Comparison of ENCODE assay signal across 13 cellular contexts in genomic region chr9:126522957-126523356, GRCh38.
DNase-seq lines count a peak whose midpoint lies in the region; ATAC-seq and TF ChIP-seq lines count a peak whose summit lies in the region.
"Had no signal": no experiment of that assay in that cellular context is flagged by ENCODE, and none has a peak within 500 bp of the region (broad histone marks: within the 10 kb centered on the region; RNA-seq: fewer than 3 reads in every experiment).

No MANE protein-coding gene starts in this region.

- peaks cover 0 to 7% (median 0%) of the 10 kb centered on the region in 4 donors for H3K4me1 ChIP-seq in right lobe of liver

- DNase-seq in activated T-cell treated with anti-CD3 and anti-CD28 coated beads, Interleukin-2, amount 50 U/mL, for 72 hours = no peak
- no peak for DNase-seq in activated T-cell treated with anti-CD3 and anti-CD28 coated beads, Interleukin-2, amount 50 U/mL, for 4 hours
- DNase-seq in central memory CD8-positive, alpha-beta T cell (ENCODE audit: low spot score in 2 of 2) = no peak
- DNase-seq in left kidney (ENCODE audit: low read depth, low spot score) = peak; percentile 58
- DNase-seq in right lobe of liver = no peak
- DNase-seq in SW 1271 (lab: John Stamatoyannopoulos, UW) = no peak
- DNase-seq in SHP77 (lab: John Stamatoyannopoulos, UW) = no peak
- DNase-seq: ACHN, NCI-H1436 treated with DMSO at 0.1 percent for 48 hours, NCI-H226, psoas muscle had no signal

- H3K4me3 Mint-ChIP-seq in activated T-cell treated with anti-CD3 and anti-CD28 coated beads, Interleukin-2, amount 50 U/mL, for 72 hours = peak overlapping the region; percentile 48
- H3K4me3 Mint-ChIP-seq in activated T-cell treated with anti-CD3 and anti-CD28 coated beads, Interleukin-2, amount 50 U/mL, for 4 hours = no peak overlapping the region
- H3K4me3 Mint-ChIP-seq in central memory CD8-positive, alpha-beta T cell = peak overlapping the region; percentile 11
- no peak overlapping the region for H3K4me3 Mint-ChIP-seq in stimulated activated memory B cell treated with anti-CD40 and anti-IgM and Interleukin-4, amounts not matched to agents 10 μg/mL and 1 μg/mL and 100 μg/mL, for 72 hours

- no peak overlapping the region for H3K27ac ChIP-seq in right lobe of liver
- H3K27ac ChIP-seq: psoas muscle had no signal

- H3K9me3 Mint-ChIP-seq in activated T-cell treated with anti-CD3 and anti-CD28 coated beads, Interleukin-2, amount 50 U/mL, for 72 hours = no peaks in the 10 kb centered on the region
- no peaks in the 10 kb centered on the region for H3K9me3 Mint-ChIP-seq in activated T-cell treated with anti-CD3 and anti-CD28 coated beads, Interleukin-2, amount 50 U/mL, for 4 hours
- H3K9me3 Mint-ChIP-seq in central memory CD8-positive, alpha-beta T cell = no peaks in the 10 kb centered on the region
- no peaks in the 10 kb centered on the region for H3K9me3 Mint-ChIP-seq in stimulated activated memory B cell treated with anti-CD40 and anti-IgM and Interleukin-4, amounts not matched to agents 10 μg/mL and 1 μg/mL and 100 μg/mL, for 72 hours
- H3K9me3 Mint-ChIP-seq: stimulated activated naive CD8-positive, alpha-beta T cell treated with anti-CD3 and anti-CD28 coated beads, Interleukin-15, amount 100 ng/mL, for 72 hours had no signal

- WGBS in right lobe of liver (ENCODE audit: insufficient coverage, low coverage, low lambda C conversion rate, missing lambda C conversion rate) = 20% methylated on average over 1 of the region's 11 CpGs

- H3K27me3 Mint-ChIP-seq in activated T-cell treated with anti-CD3 and anti-CD28 coated beads, Interleukin-2, amount 50 U/mL, for 72 hours (ENCODE audit: low read depth) = peaks cover 80% of the 10 kb centered on the region
- peaks cover 27% of the 10 kb centered on the region for H3K27me3 Mint-ChIP-seq in activated T-cell treated with anti-CD3 and anti-CD28 coated beads, Interleukin-2, amount 50 U/mL, for 4 hours (ENCODE audit: low read depth)
- no peaks in the 10 kb centered on the region for H3K27me3 Mint-ChIP-seq in central memory CD8-positive, alpha-beta T cell
- peaks cover 15% of the 10 kb centered on the region for H3K27me3 Mint-ChIP-seq in stimulated activated memory B cell treated with anti-CD40 and anti-IgM and Interleukin-4, amounts not matched to agents 10 μg/mL and 1 μg/mL and 100 μg/mL, for 72 hours

- no peak for TF ChIP-seq CTCF in right lobe of liver (IDR thresholded peaks at IDR 0.05)

- H3K36me3 Mint-ChIP-seq in activated T-cell treated with anti-CD3 and anti-CD28 coated beads, Interleukin-2, amount 50 U/mL, for 72 hours (ENCODE audit: insufficient read depth in 2 of 2) = no peaks in the 10 kb centered on the region
- H3K36me3 Mint-ChIP-seq in activated T-cell treated with anti-CD3 and anti-CD28 coated beads, Interleukin-2, amount 50 U/mL, for 4 hours (ENCODE audit: insufficient read depth) = no peaks in the 10 kb centered on the region
- H3K36me3 Mint-ChIP-seq in central memory CD8-positive, alpha-beta T cell (ENCODE audit: insufficient read depth) = peaks cover 17% of the 10 kb centered on the region
- no peaks in the 10 kb centered on the region for H3K36me3 Mint-ChIP-seq in stimulated activated memory B cell treated with anti-CD40 and anti-IgM and Interleukin-4, amounts not matched to agents 10 μg/mL and 1 μg/mL and 100 μg/mL, for 72 hours

- peaks cover 35% of the 10 kb centered on the region for H3K4me1 Mint-ChIP-seq in activated T-cell treated with anti-CD3 and anti-CD28 coated beads, Interleukin-2, amount 50 U/mL, for 72 hours (ENCODE audit: low read depth)
- H3K4me1 Mint-ChIP-seq in activated T-cell treated with anti-CD3 and anti-CD28 coated beads, Interleukin-2, amount 50 U/mL, for 4 hours (ENCODE audit: low read depth) = peaks cover 32% of the 10 kb centered on the region
- peaks cover 39% of the 10 kb centered on the region for H3K4me1 Mint-ChIP-seq in central memory CD8-positive, alpha-beta T cell
- H3K4me1 Mint-ChIP-seq in stimulated activated memory B cell treated with anti-CD40 and anti-IgM and Interleukin-4, amounts not matched to agents 10 μg/mL and 1 μg/mL and 100 μg/mL, for 72 hours = peaks cover 22% of the 10 kb centered on the region

- no peak for TF ChIP-seq POLR2A in right lobe of liver (IDR thresholded peaks at IDR 0.05)

- H3K27me3 ChIP-seq in right lobe of liver = no peaks in the 10 kb centered on the region

- no peak overlapping the region for H3K27ac Mint-ChIP-seq in activated T-cell treated with anti-CD3 and anti-CD28 coated beads, Interleukin-2, amount 50 U/mL, for 72 hours
- peak overlapping the region; percentile 9 for H3K27ac Mint-ChIP-seq in central memory CD8-positive, alpha-beta T cell (ENCODE audit: low read depth)
- H3K27ac Mint-ChIP-seq in stimulated activated memory B cell treated with anti-CD40 and anti-IgM and Interleukin-4, amounts not matched to agents 10 μg/mL and 1 μg/mL and 100 μg/mL, for 72 hours = peak overlapping the region; percentile 58

- no peak for ATAC-seq in activated T-cell treated with anti-CD3 and anti-CD28 coated beads, Interleukin-2, amount 50 U/mL, for 72 hours (replicated peaks in 1 of 2)
- ATAC-seq in activated T-cell treated with anti-CD3 and anti-CD28 coated beads, Interleukin-2, amount 50 U/mL, for 4 hours = no peak
- ATAC-seq in central memory CD8-positive, alpha-beta T cell (replicated peaks; ENCODE audit: extremely low read depth, poor library complexity, severe bottlenecking) = no peak
- ATAC-seq in stimulated activated memory B cell treated with anti-CD40 and anti-IgM and Interleukin-4, amounts not matched to agents 10 μg/mL and 1 μg/mL and 100 μg/mL, for 72 hours = no peak
- no peak for ATAC-seq in right lobe of liver
- ATAC-seq: psoas muscle had no signal

- no peak overlapping the region for H3K4me3 ChIP-seq in right lobe of liver
- H3K4me3 ChIP-seq: psoas muscle had no signal

- H3K36me3 ChIP-seq in right lobe of liver = no peaks in the 10 kb centered on the region

- no peaks in the 10 kb centered on the region for H3K9me3 ChIP-seq in right lobe of liver
- H3K9me3 ChIP-seq: psoas muscle had no signal

- intact Hi-C loops in right lobe of liver (cut with DNase I) = no loop called here

Comparison
In these comparisons a context has a peak if more than half of its experiments do, and no peak if none do; other contexts are left out.
1. H3K4me3 Mint-ChIP-seq: peak in activated T-cell treated with anti-CD3 and anti-CD28 coated beads, Interleukin-2, amount 50 U/mL, for 72 hours (2 of 2) and central memory CD8-positive, alpha-beta T cell (single experiment); none in activated T-cell treated with anti-CD3 and anti-CD28 coated beads, Interleukin-2, amount 50 U/mL, for 4 hours (single experiment) and stimulated activated memory B cell treated with anti-CD40 and anti-IgM and Interleukin-4, amounts not matched to agents 10 μg/mL and 1 μg/mL and 100 μg/mL, for 72 hours (single experiment).